17 cellular contexts compared by ENCODE assay signal in the genomic region with DNA sequence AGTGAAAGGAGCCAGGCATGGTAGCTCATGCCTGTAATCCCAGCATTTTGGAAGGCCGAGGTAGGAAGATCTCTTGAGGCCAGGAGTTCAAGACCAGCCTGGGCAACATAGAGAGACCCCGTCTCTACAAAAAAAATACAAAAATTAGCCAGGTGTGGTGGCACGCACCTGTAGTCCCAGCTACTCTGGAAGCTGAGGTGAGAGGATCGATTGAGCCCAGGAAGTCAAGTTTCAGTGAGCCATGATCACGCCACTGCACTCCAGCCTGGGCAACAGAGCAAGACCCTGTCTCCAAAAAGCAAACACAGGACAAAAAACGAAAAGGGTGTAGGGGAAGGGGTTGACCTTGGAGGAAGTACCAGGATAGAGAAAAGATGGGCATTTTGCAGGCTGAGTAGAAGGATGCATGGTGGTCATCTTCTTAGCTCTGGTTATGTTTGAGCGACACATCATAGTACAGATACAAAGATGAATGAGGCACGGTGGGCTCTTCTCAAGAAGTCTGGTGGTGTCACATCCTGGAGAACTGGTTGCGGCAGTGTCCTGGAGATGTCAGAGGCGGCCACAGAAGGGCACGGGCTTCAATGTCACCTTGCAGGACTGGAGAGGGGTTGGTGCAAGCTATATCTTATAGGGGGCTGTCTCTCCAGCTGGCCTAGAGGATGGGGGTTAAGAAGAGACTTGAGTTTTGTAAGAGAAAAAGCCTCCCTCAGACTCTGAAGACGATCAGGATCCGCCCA. TPM values are rescaled to one million over a fixed set of nuclear protein-coding genes. Genes with fewer than 3 reads are reported as not detected.
DNase-seq lines count a peak whose midpoint lies in the region; ATAC-seq, FAIRE-seq and TF ChIP-seq lines count a peak whose summit lies in the region.
"Had no signal": no experiment of that assay in that cellular context is flagged by ENCODE, and none has a peak within 500 bp of the region (broad histone marks: within the 10 kb centered on the region; RNA-seq: fewer than 3 reads in every experiment).

No MANE protein-coding gene starts in this region.

- no peak overlapping the region for H2AFZ ChIP-seq in keratinocyte (ENCODE audit: control insufficient read depth, low read length)

- no peaks in the 10 kb centered on the region for H3K36me3 ChIP-seq in keratinocyte (ENCODE audit: control insufficient read depth in 2 of 2, extremely low read depth in 1 of 2, insufficient read depth in 2 of 2, low read length in 2 of 2)
- H3K36me3 ChIP-seq in suprapubic skin, result no peaks in the 10 kb centered on the region

- TF ChIP-seq CTCF in Calu3 (IDR thresholded peaks at IDR 0.05; ENCODE audit: unreplicated experiment) (no peak), keratinocyte (optimal IDR thresholded peaks at IDR 0.05 in 1 of 3, IDR thresholded peaks at IDR 0.05 in 1 of 3, conservative IDR thresholded peaks at IDR 0.05 in 1 of 3; ENCODE audit: extremely low read depth in 1 of 3, insufficient read depth in 2 of 3, low read length in 3 of 3) (no peak), suprapubic skin (IDR thresholded peaks at IDR 0.05) (no peak), dorsolateral prefrontal cortex (IDR thresholded peaks at IDR 0.05 in 54 of 56, conservative IDR thresholded peaks at IDR 0.05 in 2 of 56; ENCODE audit: low read depth in 1 of 56, partially characterized antibody in 56 of 56) (no peak)

- intact Hi-C loops in Calu3 (cut with micrococcal nuclease; ENCODE audit: unreplicated experiment), result no loop called here
- intact Hi-C loops in dorsolateral prefrontal cortex (cut with DNase I), result no loop called here
- intact Hi-C loops in activated T-helper 2 cell treated with anti-CD3 and anti-CD28 coated beads, Interferon-gamma antibody, Interleukin-2, Interleukin-4, amounts not matched to agents 10 μg/mL and 5 μg/mL and 100 μg/mL, durations not matched to agents 14 hours and 24 hours and 36 hours (cut with micrococcal nuclease), result no loop called here

- H3K79me2 ChIP-seq in keratinocyte (ENCODE audit: control insufficient read depth, insufficient read depth, low read length), result no peaks in the 10 kb centered on the region

- no peak overlapping the region for H3K4me3 ChIP-seq in keratinocyte (ENCODE audit: control insufficient read depth in 2 of 3, extremely low read depth in 1 of 3, insufficient read depth in 2 of 3, low read depth in 1 of 3, low read length in 3 of 3)
- no peak overlapping the region for H3K4me3 ChIP-seq in suprapubic skin
- no peak overlapping the region for H3K4me3 ChIP-seq in dorsolateral prefrontal cortex
- H3K4me3 ChIP-seq: SK-N-MC had no signal

- FAIRE-seq in keratinocyte (lab: Jason Lieb, UNC), result no peak
- FAIRE-seq: GM19239 had no signal

- DNase-seq in Calu3 (no peak), T-helper 17 cell (no peak), keratinocyte (ENCODE audit: low read depth, low spot score) (no peak), suprapubic skin (ENCODE audit: low spot score in 2 of 2) (no peak), dorsolateral prefrontal cortex (no peak)
- no peak for DNase-seq in activated T-helper 2 cell treated with anti-CD3 and anti-CD28 coated beads, Interferon-gamma antibody, Interleukin-2, Interleukin-4, amounts not matched to agents 10 μg/mL and 5 μg/mL and 100 μg/mL, durations not matched to agents 14 hours and 24 hours and 36 hours (ENCODE audit: low spot score)
- DNase-seq: Caco-2, EL, NCI-H1436 treated with DMSO at 0.1 percent for 48 hours, NCI-H510A, NCI-H82, Right ventricle myocardium superior had no signal

- no peak overlapping the region for H3K9ac ChIP-seq in keratinocyte (ENCODE audit: control insufficient read depth, extremely low read depth, insufficient read depth, low read length)
- H3K9ac ChIP-seq: KMS-11 had no signal

- H3K4me1 Mint-ChIP-seq in Calu3 (ENCODE audit: low read depth, unreplicated experiment) (peaks cover 32% of the 10 kb centered on the region), T-helper 17 cell (peaks cover 18% of the 10 kb centered on the region)
- H3K4me1 Mint-ChIP-seq in activated T-helper 2 cell treated with anti-CD3 and anti-CD28 coated beads, Interferon-gamma antibody, Interleukin-2, Interleukin-4, amounts not matched to agents 10 μg/mL and 5 μg/mL and 100 μg/mL, durations not matched to agents 14 hours and 24 hours and 36 hours (ENCODE audit: low read depth), result peaks cover 9% of the 10 kb centered on the region

- no peaks in the 10 kb centered on the region for H3K9me1 ChIP-seq in keratinocyte (ENCODE audit: control insufficient read depth, extremely low read depth, insufficient read depth, low read length)

- WGBS in suprapubic skin, result 85% methylated on average over 13 of the region's 13 CpGs

- H3K27ac ChIP-seq in keratinocyte (ENCODE audit: control insufficient read depth, insufficient read depth, low read length) (peak overlapping the region; percentile 83), suprapubic skin (peak overlapping the region; percentile 84), dorsolateral prefrontal cortex (no peak overlapping the region)
- H3K27ac ChIP-seq: KMS-11, SK-N-MC had no signal

- no peak for TF ChIP-seq POLR2A in suprapubic skin (IDR thresholded peaks at IDR 0.05)

- BruUV-seq in Calu3 (replicated peaks; lab: Mats Ljungman, UMichigan), result no TSS peak

- no peak for TF ChIP-seq EP300 in suprapubic skin (IDR thresholded peaks at IDR 0.05)

- H3K27ac Mint-ChIP-seq in Calu3 (ENCODE audit: unreplicated experiment), result peak overlapping the region; percentile 96
- peak overlapping the region; percentile 49 for H3K27ac Mint-ChIP-seq in T-helper 17 cell
- no peak overlapping the region for H3K27ac Mint-ChIP-seq in activated T-helper 2 cell treated with anti-CD3 and anti-CD28 coated beads, Interferon-gamma antibody, Interleukin-2, Interleukin-4, amounts not matched to agents 10 μg/mL and 5 μg/mL and 100 μg/mL, durations not matched to agents 14 hours and 24 hours and 36 hours

- H3K9me3 Mint-ChIP-seq in Calu3 (ENCODE audit: low read depth, unreplicated experiment), result no peaks in the 10 kb centered on the region
- no peaks in the 10 kb centered on the region for H3K9me3 Mint-ChIP-seq in activated T-helper 2 cell treated with anti-CD3 and anti-CD28 coated beads, Interferon-gamma antibody, Interleukin-2, Interleukin-4, amounts not matched to agents 10 μg/mL and 5 μg/mL and 100 μg/mL, durations not matched to agents 14 hours and 24 hours and 36 hours

- dilution Hi-C loops in keratinocyte (cut with MboI; ENCODE audit: extremely low pct_ligation_motif_present, low sequenced_read_pairs), result no loop called here

- H3K27me3 ChIP-seq in keratinocyte (ENCODE audit: control insufficient read depth, extremely low read depth, insufficient read depth, low read length) (no peaks in the 10 kb centered on the region), suprapubic skin (no peaks in the 10 kb centered on the region), dorsolateral prefrontal cortex (peaks cover 0 to 48% (median 3%) of the 10 kb centered on the region in 45 donors)

- H3K36me3 Mint-ChIP-seq in Calu3 (ENCODE audit: insufficient read depth, unreplicated experiment) (peaks cover 10% of the 10 kb centered on the region), T-helper 17 cell (ENCODE audit: low read depth) (no peaks in the 10 kb centered on the region)
- H3K36me3 Mint-ChIP-seq in activated T-helper 2 cell treated with anti-CD3 and anti-CD28 coated beads, Interferon-gamma antibody, Interleukin-2, Interleukin-4, amounts not matched to agents 10 μg/mL and 5 μg/mL and 100 μg/mL, durations not matched to agents 14 hours and 24 hours and 36 hours (ENCODE audit: low read depth), result no peaks in the 10 kb centered on the region

- ATAC-seq in T-helper 17 cell (no peak), HG03457 (IDR thresholded peaks at IDR 0.05; ENCODE audit: unreplicated experiment) (no peak), GM19395 (IDR thresholded peaks at IDR 0.05; ENCODE audit: unreplicated experiment) (no peak)

- CTCF ChIA-PET in Calu3 (lab: Charles Lee), result interaction anchor here (0.7 to 0.9 kb wide), 2 partner anchors 12 to 74 kb away, joined by 3 to 8 read pairs; no protein-coding TSS in a partner anchor

- H3K4me3 Mint-ChIP-seq in Calu3 (ENCODE audit: low read depth, unreplicated experiment) (no peak overlapping the region), T-helper 17 cell (no peak overlapping the region)
- no peak overlapping the region for H3K4me3 Mint-ChIP-seq in activated T-helper 2 cell treated with anti-CD3 and anti-CD28 coated beads, Interferon-gamma antibody, Interleukin-2, Interleukin-4, amounts not matched to agents 10 μg/mL and 5 μg/mL and 100 μg/mL, durations not matched to agents 14 hours and 24 hours and 36 hours (ENCODE audit: low read depth)

- H3K9me3 ChIP-seq in T-helper 17 cell (ENCODE audit: control insufficient read depth, low read length, poor library complexity, severe bottlenecking) (no peaks in the 10 kb centered on the region), keratinocyte (ENCODE audit: control insufficient read depth, low read depth, low read length) (no peaks in the 10 kb centered on the region), suprapubic skin (no peaks in the 10 kb centered on the region)
- H3K9me3 ChIP-seq: Caco-2 had no signal

- peak overlapping the region; percentile 40 for H3K4me2 ChIP-seq in keratinocyte (ENCODE audit: control insufficient read depth, extremely low read depth, insufficient read depth, low read depth, low read length)
- H3K4me2 ChIP-seq: KMS-11 had no signal

- H3K4me1 ChIP-seq in keratinocyte (ENCODE audit: control insufficient read depth, extremely low read depth, insufficient read depth, low read length) (peaks cover 42% of the 10 kb centered on the region), suprapubic skin (peaks cover 24% of the 10 kb centered on the region)

- H3K27me3 Mint-ChIP-seq in Calu3 (ENCODE audit: unreplicated experiment) (no peaks in the 10 kb centered on the region), T-helper 17 cell (no peaks in the 10 kb centered on the region)
- no peaks in the 10 kb centered on the region for H3K27me3 Mint-ChIP-seq in activated T-helper 2 cell treated with anti-CD3 and anti-CD28 coated beads, Interferon-gamma antibody, Interleukin-2, Interleukin-4, amounts not matched to agents 10 μg/mL and 5 μg/mL and 100 μg/mL, durations not matched to agents 14 hours and 24 hours and 36 hours (ENCODE audit: low read depth)

- H4K20me1 ChIP-seq in keratinocyte (ENCODE audit: control insufficient read depth, extremely low read depth, insufficient read depth, low read length), result no peaks in the 10 kb centered on the region

RNA-seq across cellular contexts. Expression of gene SLC25A5, which starts 32.0 kb away (rescaled TPM):
- total RNA-seq in Calu3 (2022) (396 and 416 TPM in 2 replicates), T-helper 17 cell (100 to 1,000 TPM; 153 to 157 TPM), suprapubic skin (100 to 1,000 TPM; 177 to 516 (median 455) TPM), dorsolateral prefrontal cortex (100 to 1,000 TPM; 115 to 275 (median 184) TPM)
- polyA plus RNA-seq in keratinocyte, result 310 to 608 TPM (median 447 TPM) in 3 replicates
- 196 TPM for polyA plus RNA-seq in keratinocyte (2011; ENCODE audit: low read depth)
- 469 and 483 TPM in 2 replicates for polyA plus RNA-seq in keratinocyte (2011; cell fraction: cytosol; rRNA removed)
- 181 and 209 TPM in 2 replicates for polyA plus RNA-seq in keratinocyte (2011; cell fraction: nucleus; rRNA removed)
- 459 and 665 TPM in 2 replicates for polyA plus RNA-seq in keratinocyte (2012; ENCODE audit: low replicate concordance)
- 301 to 438 TPM (median 391 TPM) in 3 replicates for polyA minus RNA-seq in keratinocyte
- 232 TPM for polyA minus RNA-seq in keratinocyte (2011; cell fraction: cytosol; rRNA and poly(A)+ RNA removed)
- polyA minus RNA-seq in keratinocyte (2011; cell fraction: nucleus; rRNA and poly(A)+ RNA removed), result 51.5 and 57.2 TPM in 2 replicates
- total RNA-seq in activated T-helper 2 cell treated with anti-CD3 and anti-CD28 coated beads, Interferon-gamma antibody, Interleukin-2, Interleukin-4, amounts not matched to agents 10 μg/mL and 5 μg/mL and 100 μg/mL, durations not matched to agents 14 hours and 24 hours and 36 hours, result 523 and 528 TPM in 2 replicates

Comparison
In these comparisons a context has a peak if more than half of its experiments do, and no peak if none do; other contexts are left out.
1. H3K27ac ChIP-seq: peak in keratinocyte (single experiment) and suprapubic skin (single experiment); none in dorsolateral prefrontal cortex (0 of 59).